22 cellular contexts compared by ENCODE assay signal in the genomic region with DNA sequence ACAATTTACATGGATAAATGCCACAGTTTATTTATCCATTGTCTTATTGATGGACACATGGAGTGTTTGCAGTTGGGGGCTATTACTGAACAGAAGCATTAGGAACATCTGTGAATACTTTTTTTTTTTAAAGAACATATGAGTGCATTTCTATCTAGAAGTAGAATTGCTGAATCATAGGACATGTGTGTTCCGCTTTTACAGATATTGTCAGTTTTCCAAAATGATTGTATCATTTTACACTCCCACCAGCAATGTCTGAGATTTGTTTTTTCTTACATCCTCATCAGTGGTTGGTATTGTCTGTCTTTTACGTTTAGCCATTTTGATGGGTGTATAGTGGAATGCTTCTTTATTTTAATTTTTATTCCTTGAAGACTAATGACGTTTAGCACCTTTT. TPM values are rescaled to one million over a fixed set of nuclear protein-coding genes. Genes with fewer than 3 reads are reported as not detected.
"Had no signal": no experiment of that assay in that cellular context is flagged by ENCODE, and none has a peak within 500 bp of the region (broad histone marks: within the 10 kb centered on the region; RNA-seq: fewer than 3 reads in every experiment).

No MANE protein-coding gene starts in this region.

- H3K4me2 ChIP-seq: PC-9 had no signal

- H2AFZ ChIP-seq: PC-9 had no signal

- FAIRE-seq: astrocyte had no signal

- H3K27ac ChIP-seq: PC-9 had no signal

- H3K4me3 ChIP-seq: PC-9 had no signal

- ATAC-seq: activated CD8-positive, alpha-beta memory T cell treated with anti-CD3 and anti-CD28 coated beads, Interleukin-2, amount 10 ng/mL, durations not matched to agents 7 days and 5 days; activated T-cell treated with anti-CD3 and anti-CD28 coated beads, Interleukin-2, amount 50 U/mL, for 4 hours had no signal

- DNase-seq: activated B cell treated with CpG ODN at 0.5 μM for 24 hours; activated CD4-positive, alpha-beta T cell treated with anti-CD3 and anti-CD28 coated beads for 1 hour; activated CD4-positive, alpha-beta T cell treated with anti-CD3 and anti-CD28 coated beads, Interleukin-2, amount 10 ng/mL, durations not matched to agents 24 days and 14 days; activated CD4-positive, alpha-beta T cell treated with anti-CD3 and anti-CD28 coated beads, Interleukin-2, amount 50 U/mL, for 48 hours; activated CD8-positive, alpha-beta memory T cell treated with anti-CD3 and anti-CD28 coated beads, Interleukin-2, amount 10 ng/mL, durations not matched to agents 7 days and 5 days; activated gamma-delta T cell; activated naive CD4-positive, alpha-beta T cell treated with anti-CD3 and anti-CD28 coated beads for 36 hours; activated T-cell treated with anti-CD3 and anti-CD28 coated beads, Interleukin-2, amount 50 U/mL, for 4 hours; amygdala; Karpas-422; NCI-H1105 treated with DMSO at 0.1 percent for 48 hours; NCI-H1436 treated with DMSO at 0.1 percent for 48 hours; NCI-H187; NCI-H2081; NCI-H510A treated with DMSO at 0.1 percent for 48 hours; NCI-H69; NK-92 treated with Interleukin-12 subunit alpha and Interleukin-12 subunit beta, amount 100 ng/mL, for 24 hours; PC-9; SHP77 treated with DMSO at 0.1 percent for 48 hours; T-helper 1 cell had no signal

RNA-seq across cellular contexts. Expression of a gene that starts 42.0 kb away (rescaled TPM):
- total RNA-seq: activated B cell treated with CpG ODN at 0.5 μM for 24 hours; activated CD4-positive, alpha-beta T cell treated with anti-CD3 and anti-CD28 coated beads, Interleukin-2, amount 10 ng/mL, durations not matched to agents 24 days and 14 days; activated CD8-positive, alpha-beta memory T cell treated with anti-CD3 and anti-CD28 coated beads, Interleukin-2, amount 10 ng/mL, durations not matched to agents 7 days and 5 days; activated naive CD4-positive, alpha-beta T cell treated with anti-CD3 and anti-CD28 coated beads for 36 hours; activated T-cell treated with anti-CD3 and anti-CD28 coated beads, Interleukin-2, amount 50 U/mL, for 4 hours; astrocyte; PC-9; T-helper 2 cell treated with Interferon-gamma antibody and Interleukin-4, amounts not matched to agents 100 ng/mL and 5 ng/mL, for 36 hours had no signal
